15 cellular contexts compared by ENCODE assay signal in the genomic region with DNA sequence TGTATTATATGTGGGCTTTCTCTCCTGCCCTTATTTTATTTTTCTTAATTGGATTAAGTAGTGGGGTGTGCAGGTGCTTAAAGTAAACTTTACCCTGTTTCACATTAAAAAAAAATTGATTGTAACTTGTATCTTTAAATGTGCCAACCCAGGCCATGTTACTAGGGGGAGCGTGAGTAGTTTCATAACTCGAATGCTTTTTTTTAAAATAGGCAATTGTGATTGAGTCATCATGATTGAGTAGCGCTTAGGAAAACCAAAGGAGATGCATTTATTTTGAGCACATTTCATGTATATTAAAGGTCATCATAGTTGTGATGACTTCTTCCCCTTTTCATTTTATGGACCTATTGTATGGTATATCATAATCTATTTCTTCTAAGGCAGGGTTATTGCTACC.
"Had no signal": no experiment of that assay in that cellular context is flagged by ENCODE, and none has a peak within 500 bp of the region (broad histone marks: within the 10 kb centered on the region; RNA-seq: fewer than 3 reads in every experiment).

No MANE protein-coding gene starts in this region.

- H3K36me3 ChIP-seq: cardiac muscle cell, left lung, spleen, thoracic aorta, upper lobe of left lung, WERI-Rb-1 had no signal

- H3K9me3 ChIP-seq: left lung, spleen, thoracic aorta, upper lobe of left lung had no signal

- DNase-seq: activated CD4-positive, alpha-beta T cell treated with anti-CD3 and anti-CD28 coated beads, Interleukin-2, amount 50 U/mL, for 4 hours; activated naive CD8-positive, alpha-beta T cell treated with anti-CD3 and anti-CD28 coated beads, Interleukin-2, amount 10 ng/mL, durations not matched to agents 7 days and 5 days; amygdala; dermis blood vessel endothelial cell; effector memory CD4-positive, alpha-beta T cell; hypothalamus; left lung; retina; spleen; stimulated activated CD4-positive, alpha-beta T cell treated with anti-CD3 and anti-CD28 coated beads, Interleukin-4, amount 100 ng/mL, for 4 hours; upper lobe of left lung; WERI-Rb-1 had no signal

- ATAC-seq: left lung; stimulated activated memory B cell treated with anti-CD40 and anti-IgM and Interleukin-4, amounts not matched to agents 10 μg/mL and 1 μg/mL and 100 μg/mL, for 72 hours had no signal

- H3K27me3 ChIP-seq: cardiac muscle cell, left lung, spleen, upper lobe of left lung had no signal

- H3K27ac ChIP-seq: cardiac muscle cell, left lung, spleen, thoracic aorta, upper lobe of left lung, WERI-Rb-1 had no signal

- H3K4me3 ChIP-seq: cardiac muscle cell, left lung, spleen, thoracic aorta, upper lobe of left lung had no signal

- H3K4me1 ChIP-seq: upper lobe of left lung had no signal
